In genomic region chr1:235748747-235749146, GRCh38 we compare ENCODE assay signal across 24 cellular contexts.
"Had no signal": no experiment of that assay in that cellular context is flagged by ENCODE, and none has a peak within 500 bp of the region (broad histone marks: within the 10 kb centered on the region; RNA-seq: fewer than 3 reads in every experiment).

No MANE protein-coding gene starts in this region.

- H3K27me3 ChIP-seq: esophagus squamous epithelium, neural progenitor cell, pancreas, testis, tibial nerve, upper lobe of right lung, vagina had no signal

- H3K9me3 ChIP-seq: esophagus squamous epithelium, pancreas, testis, tibial nerve, upper lobe of right lung, vagina had no signal

- H3K4me3 ChIP-seq: esophagus squamous epithelium, lung, neural progenitor cell, pancreas, testis, tibial nerve, upper lobe of right lung, vagina had no signal

- H3K27ac Mint-ChIP-seq: natural killer cell treated with Interleukin-12 subunit alpha and Interleukin-12 subunit beta and Interleukin-15 and Interleukin-18, amount 100 ng/mL, for 72 hours; neural progenitor cell had no signal

- H3K4me1 Mint-ChIP-seq: immature natural killer cell; neural progenitor cell; stimulated activated naive CD8-positive, alpha-beta T cell treated with anti-CD3 and anti-CD28 coated beads, Interleukin-15, amount 100 ng/mL, for 72 hours had no signal

- H3K9me3 Mint-ChIP-seq: effector memory CD8-positive, alpha-beta T cell; immature natural killer cell; natural killer cell treated with Interleukin-12 subunit alpha and Interleukin-12 subunit beta and Interleukin-15 and Interleukin-18, amount 100 ng/mL, for 72 hours; neural progenitor cell; stimulated activated naive CD8-positive, alpha-beta T cell treated with anti-CD3 and anti-CD28 coated beads, Interleukin-15, amount 100 ng/mL, for 72 hours had no signal

- H3K27me3 Mint-ChIP-seq: effector memory CD8-positive, alpha-beta T cell; natural killer cell treated with Interleukin-12 subunit alpha and Interleukin-12 subunit beta and Interleukin-15 and Interleukin-18, amount 100 ng/mL, for 72 hours; progenitor cell of endocrine pancreas; stimulated activated naive CD8-positive, alpha-beta T cell treated with anti-CD3 and anti-CD28 coated beads, Interleukin-15, amount 100 ng/mL, for 72 hours had no signal

- DNase-seq: cortex of kidney; effector memory CD8-positive, alpha-beta T cell; esophagus squamous epithelium; foreskin fibroblast; immature natural killer cell; kidney; left cardiac atrium; left ventricle myocardium superior; mesenchymal stem cell; midbrain; occipital lobe; pancreas; right cardiac atrium; small intestine; stimulated activated CD4-positive, alpha-beta T cell treated with anti-CD3 and anti-CD28 coated beads, Interleukin-12 subunit alpha, Interleukin-12 subunit beta, amount 100 ng/mL, for 4 hours; stimulated activated naive CD8-positive, alpha-beta T cell treated with anti-CD3 and anti-CD28 coated beads, Interleukin-15, amount 100 ng/mL, for 72 hours; testis; upper lobe of right lung had no signal

- H3K36me3 Mint-ChIP-seq: neural progenitor cell had no signal

- H3K4me1 ChIP-seq: esophagus squamous epithelium, neural progenitor cell, testis, tibial nerve, upper lobe of right lung, vagina had no signal

- H3K36me3 ChIP-seq: neural progenitor cell, pancreas had no signal

- ATAC-seq: effector memory CD8-positive, alpha-beta T cell; left cardiac atrium; left ventricle myocardium superior; natural killer cell treated with Interleukin-12 subunit alpha and Interleukin-12 subunit beta and Interleukin-15 and Interleukin-18, amount 100 ng/mL, for 72 hours; pancreas; right cardiac atrium; stimulated activated naive CD8-positive, alpha-beta T cell treated with anti-CD3 and anti-CD28 coated beads, Interleukin-15, amount 100 ng/mL, for 72 hours; upper lobe of right lung had no signal

- H3K4me3 Mint-ChIP-seq: effector memory CD8-positive, alpha-beta T cell; immature natural killer cell; natural killer cell treated with Interleukin-12 subunit alpha and Interleukin-12 subunit beta and Interleukin-15 and Interleukin-18, amount 100 ng/mL, for 72 hours; neural progenitor cell; stimulated activated naive CD8-positive, alpha-beta T cell treated with anti-CD3 and anti-CD28 coated beads, Interleukin-15, amount 100 ng/mL, for 72 hours had no signal

- H3K27ac ChIP-seq: esophagus squamous epithelium, neural progenitor cell, pancreas, testis, tibial nerve, upper lobe of right lung, vagina had no signal
